Comparison of ENCODE assay signal across 20 cellular contexts in genomic region chr4:1331591-1332353, GRCh38. TPM values are rescaled to one million over a fixed set of nuclear protein-coding genes. Genes with fewer than 3 reads are reported as not detected.
DNase-seq lines count a peak whose midpoint lies in the region; ATAC-seq, FAIRE-seq and TF ChIP-seq lines count a peak whose summit lies in the region.
"Had no signal": no experiment of that assay in that cellular context is flagged by ENCODE, and none has a peak within 500 bp of the region (broad histone marks: within the 10 kb centered on the region; RNA-seq: fewer than 3 reads in every experiment).

No MANE protein-coding gene starts in this region.

- no peak overlapping the region for H3K27ac ChIP-seq in astrocyte (ENCODE audit: low read depth, low read length)
- H3K27ac ChIP-seq in layer of hippocampus (ENCODE audit: low read depth, low read length), result peak overlapping the region; percentile 4
- H3K27ac ChIP-seq: left ventricle myocardium inferior, pancreas, SJCRH30, testis had no signal

- H3K4me2 ChIP-seq in astrocyte (ENCODE audit: low read length), result no peak overlapping the region

- no peak overlapping the region for H3K4me3 ChIP-seq in astrocyte (ENCODE audit: insufficient read depth, low read depth, low read length)
- H3K4me3 ChIP-seq: GM12878, left ventricle myocardium inferior, pancreas, SJCRH30, testis had no signal

- H3K36me3 Mint-ChIP-seq in stimulated activated naive CD8-positive, alpha-beta T cell treated with anti-CD3 and anti-CD28 coated beads, Interleukin-15, Interleukin-2, amounts not matched to agents 100 ng/mL and 50 ng/mL, for 24 hours (ENCODE audit: low read depth), result peaks cover 49% of the 10 kb centered on the region
- peaks cover 20% of the 10 kb centered on the region for H3K36me3 Mint-ChIP-seq in astrocyte (ENCODE audit: low read depth, unreplicated experiment)

- H3K27me3 ChIP-seq in astrocyte (ENCODE audit: insufficient read depth, low read length) (no peaks in the 10 kb centered on the region), layer of hippocampus (ENCODE audit: control insufficient read depth, insufficient read depth, low read length) (no peaks in the 10 kb centered on the region)
- H3K27me3 ChIP-seq: pancreas, SJCRH30, testis had no signal

- H3K27ac Mint-ChIP-seq in stimulated activated naive CD8-positive, alpha-beta T cell treated with anti-CD3 and anti-CD28 coated beads, Interleukin-15, Interleukin-2, amounts not matched to agents 100 ng/mL and 50 ng/mL, for 24 hours, result peak overlapping the region; percentile 65
- no peak overlapping the region for H3K27ac Mint-ChIP-seq in stimulated activated naive CD8-positive, alpha-beta T cell treated with anti-CD3 and anti-CD28 coated beads, Interleukin-15, amount 100 ng/mL, for 72 hours
- H3K27ac Mint-ChIP-seq in astrocyte (ENCODE audit: unreplicated experiment), result peak overlapping the region; percentile 67

- peaks cover 50% of the 10 kb centered on the region for H3K4me1 Mint-ChIP-seq in stimulated activated naive CD8-positive, alpha-beta T cell treated with anti-CD3 and anti-CD28 coated beads, Interleukin-15, Interleukin-2, amounts not matched to agents 100 ng/mL and 50 ng/mL, for 24 hours (ENCODE audit: low read depth)
- H3K4me1 Mint-ChIP-seq in stimulated activated naive CD8-positive, alpha-beta T cell treated with anti-CD3 and anti-CD28 coated beads, Interleukin-15, amount 100 ng/mL, for 72 hours, result peaks cover 52% of the 10 kb centered on the region
- H3K4me1 Mint-ChIP-seq in astrocyte (ENCODE audit: low read depth, unreplicated experiment), result peaks cover 3% of the 10 kb centered on the region

- TF ChIP-seq CTCF in astrocyte (IDR thresholded peaks at IDR 0.05; ENCODE audit: insufficient read depth, low read depth, low read length), result no peak

- H3K9me3 Mint-ChIP-seq in stimulated activated naive CD8-positive, alpha-beta T cell treated with anti-CD3 and anti-CD28 coated beads, Interleukin-15, Interleukin-2, amounts not matched to agents 100 ng/mL and 50 ng/mL, for 24 hours, result no peaks in the 10 kb centered on the region
- peaks cover 0 to 5% of the 10 kb centered on the region in 2 donors for H3K9me3 Mint-ChIP-seq in stimulated activated naive CD8-positive, alpha-beta T cell treated with anti-CD3 and anti-CD28 coated beads, Interleukin-15, amount 100 ng/mL, for 72 hours
- H3K9me3 Mint-ChIP-seq in astrocyte (ENCODE audit: unreplicated experiment), result peaks cover 2% of the 10 kb centered on the region

- no peak for DNase-seq in stimulated activated naive CD8-positive, alpha-beta T cell treated with anti-CD3 and anti-CD28 coated beads, Interleukin-15, amount 100 ng/mL, for 72 hours
- no peak for DNase-seq in astrocyte (ENCODE audit: low read depth)
- no peak for DNase-seq in GF-D8 (lab: John Stamatoyannopoulos, UW)
- DNase-seq in NCI-H187 (lab: John Stamatoyannopoulos, UW), result no peak
- DNase-seq: central memory CD4-positive, alpha-beta T cell; foreskin melanocyte; left ventricle myocardium inferior; MM.1S; NCI-H1694; NCI-H510A; SJCRH30; stimulated activated CD4-positive, alpha-beta T cell treated with anti-CD3 and anti-CD28 coated beads, Interleukin-4, amount 100 ng/mL, for 24 hours; testis had no signal

- H3K4me3 Mint-ChIP-seq in stimulated activated naive CD8-positive, alpha-beta T cell treated with anti-CD3 and anti-CD28 coated beads, Interleukin-15, Interleukin-2, amounts not matched to agents 100 ng/mL and 50 ng/mL, for 24 hours, result no peak overlapping the region
- peak overlapping the region in 1 of 2 donors; percentile 29 for H3K4me3 Mint-ChIP-seq in stimulated activated naive CD8-positive, alpha-beta T cell treated with anti-CD3 and anti-CD28 coated beads, Interleukin-15, amount 100 ng/mL, for 72 hours
- no peak overlapping the region for H3K4me3 Mint-ChIP-seq in astrocyte (ENCODE audit: unreplicated experiment)

- H3K9ac ChIP-seq in astrocyte (ENCODE audit: low read length), result no peak overlapping the region

- H3K27me3 Mint-ChIP-seq in stimulated activated naive CD8-positive, alpha-beta T cell treated with anti-CD3 and anti-CD28 coated beads, Interleukin-15, Interleukin-2, amounts not matched to agents 100 ng/mL and 50 ng/mL, for 24 hours, result no peaks in the 10 kb centered on the region
- no peaks in the 10 kb centered on the region for H3K27me3 Mint-ChIP-seq in stimulated activated naive CD8-positive, alpha-beta T cell treated with anti-CD3 and anti-CD28 coated beads, Interleukin-15, amount 100 ng/mL, for 72 hours
- no peaks in the 10 kb centered on the region for H3K27me3 Mint-ChIP-seq in astrocyte (ENCODE audit: low read depth, unreplicated experiment)

- H3K9me3 ChIP-seq in astrocyte (ENCODE audit: insufficient read depth, low read depth, low read length), result peaks cover 2% of the 10 kb centered on the region
- H3K9me3 ChIP-seq: left ventricle myocardium inferior, pancreas, SJCRH30, testis had no signal

- H3K36me3 ChIP-seq in astrocyte (ENCODE audit: insufficient read depth, low read length), result peaks cover 17% of the 10 kb centered on the region

- no peak overlapping the region for H2AFZ ChIP-seq in astrocyte (ENCODE audit: low read depth, low read length)

- H3K4me1 ChIP-seq in astrocyte (ENCODE audit: insufficient read depth, low read length), result no peaks in the 10 kb centered on the region
- H3K4me1 ChIP-seq: pancreas, SJCRH30, testis had no signal

- FAIRE-seq in astrocyte (lab: Jason Lieb, UNC), result no peak
- FAIRE-seq: D721Med, GM12878, pancreas had no signal

- H3K79me2 ChIP-seq in astrocyte (ENCODE audit: insufficient read depth, low read length), result peaks cover 42% of the 10 kb centered on the region

- ATAC-seq in stimulated activated naive CD8-positive, alpha-beta T cell treated with anti-CD3 and anti-CD28 coated beads, Interleukin-15, amount 100 ng/mL, for 72 hours, result no peak
- ATAC-seq in GM19397 (IDR thresholded peaks at IDR 0.05; ENCODE audit: unreplicated experiment) (no peak), GM21737 (IDR thresholded peaks at IDR 0.05; ENCODE audit: unreplicated experiment) (no peak)
- ATAC-seq: GM12878, pancreas had no signal

- peaks cover 32% of the 10 kb centered on the region for H4K20me1 ChIP-seq in astrocyte (ENCODE audit: insufficient read depth, low read length)

RNA-seq across cellular contexts. Expression of gene UVSSA, which starts 15.2 kb away (rescaled TPM):
- 14.2 and 14.8 TPM in 2 replicates for total RNA-seq in astrocyte

RNA-seq across cellular contexts. Expression of gene MAEA, which starts 42.1 kb away (rescaled TPM):
- 73.3 and 79.3 TPM in 2 replicates for total RNA-seq in astrocyte

Comparison
In these comparisons a context has a peak if more than half of its experiments do, and no peak if none do; other contexts are left out.
1. H3K27ac Mint-ChIP-seq: peak in stimulated activated naive CD8-positive, alpha-beta T cell treated with anti-CD3 and anti-CD28 coated beads, Interleukin-15, Interleukin-2, amounts not matched to agents 100 ng/mL and 50 ng/mL, for 24 hours (single experiment) and astrocyte (single experiment); none in stimulated activated naive CD8-positive, alpha-beta T cell treated with anti-CD3 and anti-CD28 coated beads, Interleukin-15, amount 100 ng/mL, for 72 hours (0 of 2).